11 cellular contexts compared by ENCODE assay signal in the genomic region with DNA sequence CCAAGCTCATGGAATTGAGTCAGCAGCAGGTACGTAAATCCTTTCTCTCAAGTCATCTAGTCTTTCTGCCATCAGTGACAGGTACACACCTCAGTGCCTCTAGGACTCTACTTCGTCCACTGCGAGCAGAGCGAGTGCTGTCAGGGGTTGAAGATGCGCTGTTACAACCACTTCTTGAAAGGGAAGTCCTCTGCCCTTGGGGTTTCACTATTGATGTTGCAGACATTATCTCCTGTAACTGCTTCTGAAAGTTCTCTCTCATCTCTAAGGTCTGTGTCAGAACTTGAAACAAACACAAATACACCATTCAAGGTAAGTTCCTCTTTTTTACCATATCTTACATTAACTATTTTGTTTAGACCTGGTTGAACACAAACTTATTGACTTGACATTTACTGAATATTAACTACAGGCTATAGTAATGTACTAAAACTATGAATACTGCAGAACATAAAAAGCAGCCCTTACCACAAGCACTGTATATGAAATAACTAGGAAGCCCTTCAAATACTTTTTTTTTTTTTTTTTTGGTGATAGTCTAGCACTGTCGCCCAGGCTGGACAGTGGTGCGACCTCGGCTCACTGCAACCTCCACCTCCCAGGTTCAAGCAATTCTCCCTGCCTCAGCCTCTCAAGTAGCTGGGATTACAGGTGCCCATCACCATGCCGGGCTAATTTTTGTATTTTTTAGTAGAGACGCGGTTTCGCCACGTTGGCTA. TPM values are rescaled to one million over a fixed set of nuclear protein-coding genes. Genes with fewer than 3 reads are reported as not detected.
A peak's percentile ranks its signal among the peaks of the same experiment; 100 is the strongest.
DNase-seq lines count a peak whose midpoint lies in the region; ATAC-seq, FAIRE-seq and TF ChIP-seq lines count a peak whose summit lies in the region.
"Had no signal": no experiment of that assay in that cellular context is flagged by ENCODE, and none has a peak within 500 bp of the region (broad histone marks: within the 10 kb centered on the region; RNA-seq: fewer than 3 reads in every experiment).

No MANE protein-coding gene starts in this region.

- DNase-seq in activated T-cell treated with anti-CD3 and anti-CD28 coated beads, Interleukin-2, amount 50 U/mL, for 72 hours: no peak
- DNase-seq in activated T-cell treated with anti-CD3 and anti-CD28 coated beads, Interleukin-2, amount 50 U/mL, for 4 hours: no peak
- DNase-seq in H54 (ENCODE audit: insufficient read length, low spot score) (no peak), thyroid gland (no peak), WTC11 (ENCODE audit: low spot score) (no peak), globus pallidus (ENCODE audit: low spot score) (no peak)
- DNase-seq: activated CD4-positive, alpha-beta T cell treated with anti-CD3 and anti-CD28 coated beads, Interleukin-2, amount 10 ng/mL, durations not matched to agents 24 days and 14 days; lower lobe of right lung had no signal

- 96 to 97% methylated on average over 13 of the region's 13 CpGs for WGBS in thyroid gland, 2 donors

- peak; percentile 36 for FAIRE-seq in H54 (lab: Jason Lieb, UNC)

- H3K9me3 Mint-ChIP-seq in activated T-cell treated with anti-CD3 and anti-CD28 coated beads, Interleukin-2, amount 50 U/mL, for 72 hours: no peaks in the 10 kb centered on the region
- H3K9me3 Mint-ChIP-seq in activated T-cell treated with anti-CD3 and anti-CD28 coated beads, Interleukin-2, amount 50 U/mL, for 4 hours: no peaks in the 10 kb centered on the region
- H3K9me3 Mint-ChIP-seq in stimulated activated memory B cell treated with anti-CD40 and anti-IgM and Interleukin-4, amounts not matched to agents 10 μg/mL and 1 μg/mL and 100 μg/mL, for 72 hours: no peaks in the 10 kb centered on the region
- H3K9me3 Mint-ChIP-seq in WTC11: no peaks in the 10 kb centered on the region
- H3K9me3 Mint-ChIP-seq: activated CD4-positive, alpha-beta T cell treated with anti-CD3 and anti-CD28 coated beads, Interleukin-2, amount 10 ng/mL, durations not matched to agents 24 days and 14 days had no signal

- TF ChIP-seq CTCF in thyroid gland (IDR thresholded peaks at IDR 0.05) (no peak), WTC11 (IDR thresholded peaks at IDR 0.05) (no peak)

- ATAC-seq in activated T-cell treated with anti-CD3 and anti-CD28 coated beads, Interleukin-2, amount 50 U/mL, for 72 hours (replicated peaks in 1 of 2): no peak
- ATAC-seq in activated T-cell treated with anti-CD3 and anti-CD28 coated beads, Interleukin-2, amount 50 U/mL, for 4 hours: no peak
- ATAC-seq in HG03439 (IDR thresholded peaks at IDR 0.05; ENCODE audit: unreplicated experiment): peak; percentile 100
- peak; percentile 100 for ATAC-seq in stimulated activated memory B cell treated with anti-CD40 and anti-IgM and Interleukin-4, amounts not matched to agents 10 μg/mL and 1 μg/mL and 100 μg/mL, for 72 hours
- no peak for ATAC-seq in WTC11

- no peaks in the 10 kb centered on the region for H3K27me3 ChIP-seq in thyroid gland

- H3K27ac ChIP-seq in thyroid gland: no peak overlapping the region
- H3K27ac ChIP-seq: KMS-11, lower lobe of right lung had no signal

- H3K4me3 Mint-ChIP-seq in activated T-cell treated with anti-CD3 and anti-CD28 coated beads, Interleukin-2, amount 50 U/mL, for 72 hours: no peak overlapping the region
- no peak overlapping the region for H3K4me3 Mint-ChIP-seq in activated T-cell treated with anti-CD3 and anti-CD28 coated beads, Interleukin-2, amount 50 U/mL, for 4 hours
- no peak overlapping the region for H3K4me3 Mint-ChIP-seq in stimulated activated memory B cell treated with anti-CD40 and anti-IgM and Interleukin-4, amounts not matched to agents 10 μg/mL and 1 μg/mL and 100 μg/mL, for 72 hours
- H3K4me3 Mint-ChIP-seq in WTC11: no peak overlapping the region
- H3K4me3 Mint-ChIP-seq: activated CD4-positive, alpha-beta T cell treated with anti-CD3 and anti-CD28 coated beads, Interleukin-2, amount 10 ng/mL, durations not matched to agents 24 days and 14 days had no signal

- CTCF ChIA-PET in WTC11 (lab: Charles Lee): no interaction called here

- intact Hi-C loops in thyroid gland (cut with DNase I): no loop called here

- no peaks in the 10 kb centered on the region for H3K9me3 ChIP-seq in thyroid gland
- H3K9me3 ChIP-seq: lower lobe of right lung had no signal

- H3K27me3 Mint-ChIP-seq in activated T-cell treated with anti-CD3 and anti-CD28 coated beads, Interleukin-2, amount 50 U/mL, for 72 hours (ENCODE audit: low read depth): no peaks in the 10 kb centered on the region
- H3K27me3 Mint-ChIP-seq in activated T-cell treated with anti-CD3 and anti-CD28 coated beads, Interleukin-2, amount 50 U/mL, for 4 hours (ENCODE audit: low read depth): no peaks in the 10 kb centered on the region
- no peaks in the 10 kb centered on the region for H3K27me3 Mint-ChIP-seq in stimulated activated memory B cell treated with anti-CD40 and anti-IgM and Interleukin-4, amounts not matched to agents 10 μg/mL and 1 μg/mL and 100 μg/mL, for 72 hours
- no peaks in the 10 kb centered on the region for H3K27me3 Mint-ChIP-seq in WTC11 (ENCODE audit: low read depth)
- H3K27me3 Mint-ChIP-seq: activated CD4-positive, alpha-beta T cell treated with anti-CD3 and anti-CD28 coated beads, Interleukin-2, amount 10 ng/mL, durations not matched to agents 24 days and 14 days had no signal

- peaks cover 28 to 47% of the 10 kb centered on the region in 2 donors for H3K36me3 ChIP-seq in thyroid gland

- H3K27ac Mint-ChIP-seq in activated T-cell treated with anti-CD3 and anti-CD28 coated beads, Interleukin-2, amount 50 U/mL, for 72 hours: peak overlapping the region; percentile 31
- H3K27ac Mint-ChIP-seq in stimulated activated memory B cell treated with anti-CD40 and anti-IgM and Interleukin-4, amounts not matched to agents 10 μg/mL and 1 μg/mL and 100 μg/mL, for 72 hours: peak overlapping the region; percentile 84
- H3K27ac Mint-ChIP-seq in WTC11: no peak overlapping the region
- H3K27ac Mint-ChIP-seq: activated CD4-positive, alpha-beta T cell treated with anti-CD3 and anti-CD28 coated beads, Interleukin-2, amount 10 ng/mL, durations not matched to agents 24 days and 14 days had no signal

- no peak for TF ChIP-seq POLR2A in H54 (IDR thresholded peaks at IDR 0.05; ENCODE audit: low read depth, low read length)
- no peak for TF ChIP-seq POLR2A in thyroid gland (IDR thresholded peaks at IDR 0.05)

- no peaks in the 10 kb centered on the region for H3K4me1 ChIP-seq in thyroid gland
- H3K4me1 ChIP-seq: lower lobe of right lung had no signal

- H3K4me3 ChIP-seq in thyroid gland (replicated peaks in 1 of 3): no peak overlapping the region
- H3K4me3 ChIP-seq: lower lobe of right lung had no signal

- no peaks in the 10 kb centered on the region for H3K4me1 Mint-ChIP-seq in activated T-cell treated with anti-CD3 and anti-CD28 coated beads, Interleukin-2, amount 50 U/mL, for 72 hours (ENCODE audit: low read depth)
- H3K4me1 Mint-ChIP-seq in activated T-cell treated with anti-CD3 and anti-CD28 coated beads, Interleukin-2, amount 50 U/mL, for 4 hours (ENCODE audit: low read depth): no peaks in the 10 kb centered on the region
- H3K4me1 Mint-ChIP-seq in stimulated activated memory B cell treated with anti-CD40 and anti-IgM and Interleukin-4, amounts not matched to agents 10 μg/mL and 1 μg/mL and 100 μg/mL, for 72 hours: peaks cover 16% of the 10 kb centered on the region
- H3K4me1 Mint-ChIP-seq in WTC11: no peaks in the 10 kb centered on the region

- POLR2A ChIA-PET in WTC11 (lab: Charles Lee): no interaction called here

- H3K36me3 Mint-ChIP-seq in activated T-cell treated with anti-CD3 and anti-CD28 coated beads, Interleukin-2, amount 50 U/mL, for 72 hours (ENCODE audit: insufficient read depth in 2 of 2): peaks cover 10 to 54% of the 10 kb centered on the region in 2 donors
- H3K36me3 Mint-ChIP-seq in activated T-cell treated with anti-CD3 and anti-CD28 coated beads, Interleukin-2, amount 50 U/mL, for 4 hours (ENCODE audit: insufficient read depth): peaks cover 41% of the 10 kb centered on the region
- H3K36me3 Mint-ChIP-seq in stimulated activated memory B cell treated with anti-CD40 and anti-IgM and Interleukin-4, amounts not matched to agents 10 μg/mL and 1 μg/mL and 100 μg/mL, for 72 hours: peaks cover 51% of the 10 kb centered on the region
- H3K36me3 Mint-ChIP-seq in WTC11: peaks cover 55% of the 10 kb centered on the region

TF ChIP-seq in WTC11, 78 proteins besides CTCF, POLR2A, EP300 and RAD21 (continues in another document):
- TF ChIP-seq USF1 (CRISPR knock-in tag; IDR thresholded peaks at IDR 0.05): no peak
- TF ChIP-seq, protein P1, sequence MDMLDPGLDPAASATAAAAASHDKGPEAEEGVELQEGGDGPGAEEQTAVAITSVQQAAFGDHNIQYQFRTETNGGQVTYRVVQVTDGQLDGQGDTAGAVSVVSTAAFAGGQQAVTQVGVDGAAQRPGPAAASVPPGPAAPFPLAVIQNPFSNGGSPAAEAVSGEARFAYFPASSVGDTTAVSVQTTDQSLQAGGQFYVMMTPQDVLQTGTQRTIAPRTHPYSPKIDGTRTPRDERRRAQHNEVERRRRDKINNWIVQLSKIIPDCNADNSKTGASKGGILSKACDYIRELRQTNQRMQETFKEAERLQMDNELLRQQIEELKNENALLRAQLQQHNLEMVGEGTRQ (CRISPR knock-in tag; IDR thresholded peaks at IDR 0.05): no peak
- TF ChIP-seq ZNF396 (CRISPR knock-in tag; IDR thresholded peaks at IDR 0.05; ENCODE audit: borderline replicate concordance): no peak
- TF ChIP-seq, protein P2, sequence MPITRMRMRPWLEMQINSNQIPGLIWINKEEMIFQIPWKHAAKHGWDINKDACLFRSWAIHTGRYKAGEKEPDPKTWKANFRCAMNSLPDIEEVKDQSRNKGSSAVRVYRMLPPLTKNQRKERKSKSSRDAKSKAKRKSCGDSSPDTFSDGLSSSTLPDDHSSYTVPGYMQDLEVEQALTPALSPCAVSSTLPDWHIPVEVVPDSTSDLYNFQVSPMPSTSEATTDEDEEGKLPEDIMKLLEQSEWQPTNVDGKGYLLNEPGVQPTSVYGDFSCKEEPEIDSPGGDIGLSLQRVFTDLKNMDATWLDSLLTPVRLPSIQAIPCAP (CRISPR knock-in tag; IDR thresholded peaks at IDR 0.05): no peak

RNA-seq across cellular contexts. Expression of gene TOPBP1, which starts 41.5 kb away (rescaled TPM):
- total RNA-seq in activated T-cell treated with anti-CD3 and anti-CD28 coated beads, Interleukin-2, amount 50 U/mL, for 72 hours: 100 to 1,000 TPM in 1 of 2 donors, 10 to 100 TPM in 1; 86.3 to 102 TPM
- 10 to 100 TPM; 61.0 to 65.9 (median 61.5) TPM for total RNA-seq in activated T-cell treated with anti-CD3 and anti-CD28 coated beads, Interleukin-2, amount 50 U/mL, for 4 hours
- total RNA-seq in thyroid gland: 10 to 100 TPM; 25.5 to 46.7 (median 29.4) TPM
- total RNA-seq in WTC11 (2021): 34.3 to 36.2 TPM (median 34.4 TPM) in 3 replicates

RNA-seq across cellular contexts. Expression of gene CDV3, which starts 46.7 kb away (rescaled TPM):
- total RNA-seq in activated T-cell treated with anti-CD3 and anti-CD28 coated beads, Interleukin-2, amount 50 U/mL, for 72 hours: 100 to 1,000 TPM; 261 to 288 TPM
- total RNA-seq in activated T-cell treated with anti-CD3 and anti-CD28 coated beads, Interleukin-2, amount 50 U/mL, for 4 hours: 100 to 1,000 TPM; 361 to 373 (median 372) TPM
- total RNA-seq in thyroid gland: 100 to 1,000 TPM; 147 to 177 (median 166) TPM
- 128 to 162 TPM (median 132 TPM) in 3 replicates for total RNA-seq in WTC11 (2021)

Comparison
In these comparisons a context has a peak if more than half of its experiments do, and no peak if none do; other contexts are left out.
1. ATAC-seq: peak in HG03439 (single experiment) and stimulated activated memory B cell treated with anti-CD40 and anti-IgM and Interleukin-4, amounts not matched to agents 10 μg/mL and 1 μg/mL and 100 μg/mL, for 72 hours (single experiment); none in activated T-cell treated with anti-CD3 and anti-CD28 coated beads, Interleukin-2, amount 50 U/mL, for 72 hours (0 of 2), activated T-cell treated with anti-CD3 and anti-CD28 coated beads, Interleukin-2, amount 50 U/mL, for 4 hours (0 of 2) and WTC11 (single experiment).